8 cellular contexts compared by ENCODE assay signal in genomic region chr18:62436636-62437519, GRCh38.
DNase-seq lines count a peak whose midpoint lies in the region; ATAC-seq and TF ChIP-seq lines count a peak whose summit lies in the region.

No MANE protein-coding gene starts in this region.

- H3K4me3 ChIP-seq in epithelial cell of esophagus (ENCODE audit: low read length), result no peak overlapping the region
- no peak overlapping the region for H3K4me3 ChIP-seq in naive thymus-derived CD4-positive, alpha-beta T cell (ENCODE audit: low read length)

- POLR2A ChIA-PET in naive thymus-derived CD4-positive, alpha-beta T cell (lab: Charles Lee), result interaction anchor here (0.8 kb wide), 1 partner anchor 16 kb away, joined by 3 read pairs; no protein-coding TSS in a partner anchor
- POLR2A ChIA-PET in activated CD4-positive, alpha-beta T cell treated with anti-CD3 and anti-CD28 coated beads, Interleukin-2, amount 10 ng/mL, durations not matched to agents 7 days and 5 days (lab: Charles Lee), result no interaction called here

- peaks cover 0 to 2% (median 0%) of the 10 kb centered on the region in 7 donors for H3K4me1 Mint-ChIP-seq in naive thymus-derived CD4-positive, alpha-beta T cell
- H3K4me1 Mint-ChIP-seq in activated naive CD8-positive, alpha-beta T cell treated with anti-CD3 and anti-CD28 coated beads, Interleukin-2, amount 50 U/mL, for 24 hours, result no peaks in the 10 kb centered on the region
- no peaks in the 10 kb centered on the region for H3K4me1 Mint-ChIP-seq in activated CD4-positive, alpha-beta T cell treated with anti-CD3 and anti-CD28 coated beads, Interleukin-2, amount 10 ng/mL, durations not matched to agents 7 days and 5 days

- H3K9me3 ChIP-seq in naive thymus-derived CD4-positive, alpha-beta T cell (ENCODE audit: control insufficient read depth in 2 of 3, low read length in 3 of 3), result no peaks in the 10 kb centered on the region

- no peaks in the 10 kb centered on the region for H3K4me1 ChIP-seq in naive thymus-derived CD4-positive, alpha-beta T cell (ENCODE audit: control insufficient read depth in 2 of 2, insufficient read depth in 2 of 2, low read length in 2 of 2)

- H3K36me3 ChIP-seq in naive thymus-derived CD4-positive, alpha-beta T cell (ENCODE audit: control insufficient read depth in 2 of 3, insufficient read depth in 3 of 3, low read length in 3 of 3), result no peaks in the 10 kb centered on the region

- CTCF ChIA-PET in naive thymus-derived CD4-positive, alpha-beta T cell (lab: Charles Lee), result interaction anchor here (0.7 to 1.5 kb wide), 2 partner anchors 11 to 18 kb away, joined by 3 to 7 read pairs; no protein-coding TSS in a partner anchor
- CTCF ChIA-PET in activated CD4-positive, alpha-beta T cell treated with anti-CD3 and anti-CD28 coated beads, Interleukin-2, amount 10 ng/mL, durations not matched to agents 7 days and 5 days (lab: Charles Lee), result interaction anchor here (0.9 to 2.2 kb wide), 6 partner anchors 8 to 147 kb away, joined by 3 to 10 read pairs (median 4); no protein-coding TSS in a partner anchor

- DNase-seq in AG20443 (ENCODE audit: low spot score) (peak; percentile 80), NCI-H1694 treated with DMSO at 0.1 percent for 48 hours (lab: John Stamatoyannopoulos, UW) (peak; percentile 67), epithelial cell of esophagus (ENCODE audit: low read depth) (peak; percentile 96), SHP77 treated with DMSO at 0.1 percent for 48 hours (lab: John Stamatoyannopoulos, UW) (no peak)
- no peak for DNase-seq in naive thymus-derived CD4-positive, alpha-beta T cell
- DNase-seq in activated naive CD8-positive, alpha-beta T cell treated with anti-CD3 and anti-CD28 coated beads, Interleukin-2, amount 50 U/mL, for 24 hours, result no peak
- DNase-seq in activated CD4-positive, alpha-beta T cell treated with anti-CD3 and anti-CD28 coated beads, Interleukin-2, amount 10 ng/mL, durations not matched to agents 7 days and 5 days, result no peak

- no peak overlapping the region for H3K4me3 Mint-ChIP-seq in naive thymus-derived CD4-positive, alpha-beta T cell
- H3K4me3 Mint-ChIP-seq in activated naive CD8-positive, alpha-beta T cell treated with anti-CD3 and anti-CD28 coated beads, Interleukin-2, amount 50 U/mL, for 24 hours, result no peak overlapping the region
- no peak overlapping the region for H3K4me3 Mint-ChIP-seq in activated CD4-positive, alpha-beta T cell treated with anti-CD3 and anti-CD28 coated beads, Interleukin-2, amount 10 ng/mL, durations not matched to agents 7 days and 5 days

- no peak for TF ChIP-seq CTCF in epithelial cell of esophagus (IDR thresholded peaks at IDR 0.05; ENCODE audit: insufficient read depth, low read depth, low read length, missing control alignments)

- no peak overlapping the region for H3K27ac Mint-ChIP-seq in naive thymus-derived CD4-positive, alpha-beta T cell
- no peak overlapping the region for H3K27ac Mint-ChIP-seq in activated naive CD8-positive, alpha-beta T cell treated with anti-CD3 and anti-CD28 coated beads, Interleukin-2, amount 50 U/mL, for 24 hours
- no peak overlapping the region for H3K27ac Mint-ChIP-seq in activated CD4-positive, alpha-beta T cell treated with anti-CD3 and anti-CD28 coated beads, Interleukin-2, amount 10 ng/mL, durations not matched to agents 7 days and 5 days

- H3K27me3 ChIP-seq in naive thymus-derived CD4-positive, alpha-beta T cell (ENCODE audit: control insufficient read depth in 2 of 2, insufficient read depth in 2 of 2, low read length in 2 of 2), result no peaks in the 10 kb centered on the region

- H3K36me3 Mint-ChIP-seq in naive thymus-derived CD4-positive, alpha-beta T cell, result no peaks in the 10 kb centered on the region
- H3K36me3 Mint-ChIP-seq in activated naive CD8-positive, alpha-beta T cell treated with anti-CD3 and anti-CD28 coated beads, Interleukin-2, amount 50 U/mL, for 24 hours (ENCODE audit: low read depth), result no peaks in the 10 kb centered on the region
- H3K36me3 Mint-ChIP-seq in activated CD4-positive, alpha-beta T cell treated with anti-CD3 and anti-CD28 coated beads, Interleukin-2, amount 10 ng/mL, durations not matched to agents 7 days and 5 days (ENCODE audit: low read depth), result no peaks in the 10 kb centered on the region

- peak; percentile 74 for ATAC-seq in naive thymus-derived CD4-positive, alpha-beta T cell
- no peak for ATAC-seq in activated naive CD8-positive, alpha-beta T cell treated with anti-CD3 and anti-CD28 coated beads, Interleukin-2, amount 50 U/mL, for 24 hours
- no peak for ATAC-seq in HG02759 (IDR thresholded peaks at IDR 0.05; ENCODE audit: unreplicated experiment)

- H3K27me3 Mint-ChIP-seq in naive thymus-derived CD4-positive, alpha-beta T cell, result peaks cover 0 to 19% (median 5%) of the 10 kb centered on the region in 5 donors
- H3K27me3 Mint-ChIP-seq in activated naive CD8-positive, alpha-beta T cell treated with anti-CD3 and anti-CD28 coated beads, Interleukin-2, amount 50 U/mL, for 24 hours, result peaks cover 7% of the 10 kb centered on the region
- no peaks in the 10 kb centered on the region for H3K27me3 Mint-ChIP-seq in activated CD4-positive, alpha-beta T cell treated with anti-CD3 and anti-CD28 coated beads, Interleukin-2, amount 10 ng/mL, durations not matched to agents 7 days and 5 days

- H3K9me3 Mint-ChIP-seq in naive thymus-derived CD4-positive, alpha-beta T cell, result peaks cover 0 to 1% (median 0%) of the 10 kb centered on the region in 11 donors
- H3K9me3 Mint-ChIP-seq in activated naive CD8-positive, alpha-beta T cell treated with anti-CD3 and anti-CD28 coated beads, Interleukin-2, amount 50 U/mL, for 24 hours, result no peaks in the 10 kb centered on the region
- no peaks in the 10 kb centered on the region for H3K9me3 Mint-ChIP-seq in activated CD4-positive, alpha-beta T cell treated with anti-CD3 and anti-CD28 coated beads, Interleukin-2, amount 10 ng/mL, durations not matched to agents 7 days and 5 days

- H3K27ac ChIP-seq in naive thymus-derived CD4-positive, alpha-beta T cell (ENCODE audit: low read depth, low read length), result no peak overlapping the region

- intact Hi-C loops in naive thymus-derived CD4-positive, alpha-beta T cell (cut with micrococcal nuclease), result no loop called here

Comparison
In these comparisons a context has a peak if more than half of its experiments do, and no peak if none do; other contexts are left out.
1. DNase-seq: peak in AG20443 (single experiment), NCI-H1694 treated with DMSO at 0.1 percent for 48 hours (single experiment) and epithelial cell of esophagus (single experiment); none in naive thymus-derived CD4-positive, alpha-beta T cell (0 of 9), SHP77 treated with DMSO at 0.1 percent for 48 hours (single experiment), activated naive CD8-positive, alpha-beta T cell treated with anti-CD3 and anti-CD28 coated beads, Interleukin-2, amount 50 U/mL, for 24 hours (single experiment) and activated CD4-positive, alpha-beta T cell treated with anti-CD3 and anti-CD28 coated beads, Interleukin-2, amount 10 ng/mL, durations not matched to agents 7 days and 5 days (single experiment).